In genomic region chr19:52600639-52601024, GRCh38 we compare ENCODE assay signal across 8 cellular contexts. TPM values are rescaled to one million over a fixed set of nuclear protein-coding genes. Genes with fewer than 3 reads are reported as not detected.
DNase-seq lines count a peak whose midpoint lies in the region; ATAC-seq, FAIRE-seq and TF ChIP-seq lines count a peak whose summit lies in the region.

No MANE protein-coding gene starts in this region.

- ATAC-seq in K562: peak; percentile 57
- peak; percentile 36 to 55 (median 48) for ATAC-seq in right lobe of liver

- peak overlapping the region; percentile 80 for H3K4me2 ChIP-seq in K562 (ENCODE audit: insufficient read depth, low read length)

- H4K20me1 ChIP-seq in K562 (replicated peaks; ENCODE audit: control insufficient read depth, insufficient read depth, low read length): no peaks in the 10 kb centered on the region

- no peaks in the 10 kb centered on the region for H3K9me1 ChIP-seq in K562 (ENCODE audit: control insufficient read depth, insufficient read depth, low read length)

- no TSS peak for BruUV-seq in K562 (replicated peaks; lab: Mats Ljungman, UMichigan)

- H2AFZ ChIP-seq in K562 (ENCODE audit: low read depth, low read length): peak overlapping the region; percentile 83

- H3K36me3 ChIP-seq in K562 (ENCODE audit: control insufficient read depth, insufficient read depth, low read length) (peaks cover 26% of the 10 kb centered on the region), right lobe of liver (no peaks in the 10 kb centered on the region), tibial nerve (peaks cover 0 to 25% (median 0%) of the 10 kb centered on the region in 3 donors)

- peaks cover 5% of the 10 kb centered on the region for H3K9me3 ChIP-seq in K562 (replicated peaks; ENCODE audit: control insufficient read depth, insufficient read depth, low read depth, low read length)
- H3K9me3 ChIP-seq in right lobe of liver: peaks cover 0 to 7% (median 0%) of the 10 kb centered on the region in 4 donors
- H3K9me3 ChIP-seq in tibial nerve: peaks cover 0 to 10% (median 0%) of the 10 kb centered on the region in 4 donors

- TF ChIP-seq EP300 in K562 (IDR thresholded peaks at IDR 0.05; ENCODE audit: low read length) (no peak), tibial nerve (IDR thresholded peaks at IDR 0.05) (no peak)

- POLR2A ChIA-PET in K562 (lab: Yijun Ruan, JAX): interaction anchor here (1.1 kb wide), 1 partner anchor 11 kb away, joined by 3 read pairs; no protein-coding TSS in a partner anchor

- DNase-seq in activated T-cell treated with anti-CD3 and anti-CD28 coated beads for 4 hours: peak; percentile 1
- DNase-seq in activated T-cell treated with anti-CD3 and anti-CD28 coated beads, Interleukin-2, amount 50 U/mL, for 1 hour: no peak
- DNase-seq in NB4 (ENCODE audit: low read depth): peak; percentile 39
- DNase-seq in K562 (ENCODE audit: extremely low read depth in 1 of 4, low spot score in 3 of 4): no peak
- peak in 2 of 3 donors; percentile 30 to 59 for DNase-seq in right lobe of liver
- no peak for DNase-seq in tibial nerve (ENCODE audit: low spot score in 2 of 2)
- no peak for DNase-seq in cortex of kidney (lab: John Stamatoyannopoulos, UW)
- no peak for DNase-seq in epidermal melanocyte (ENCODE audit: insufficient read length, low spot score)

- H3K27ac ChIP-seq in K562 (ENCODE audit: extremely low read depth, low read depth, low read length) (peak overlapping the region; percentile 73; the same call in 2 of the 3 replicates), right lobe of liver (peak overlapping the region in 2 of 3 donors; percentile 28 to 51), tibial nerve (peak overlapping the region in 3 of 4 donors; percentile 75 to 87 (median 85))

- 16% methylated on average over 10 of the region's 15 CpGs for WGBS in K562 (ENCODE audit: insufficient coverage, low coverage, missing lambda C conversion rate)
- WGBS in right lobe of liver (ENCODE audit: insufficient coverage, low coverage, low lambda C conversion rate, missing lambda C conversion rate): 2% methylated on average over 14 of the region's 15 CpGs
- WGBS in tibial nerve, 2 donors: 0% methylated on average over 12 to 15 of the region's 15 CpGs

- TF ChIP-seq POLR2A in NB4 (IDR thresholded peaks at IDR 0.05; ENCODE audit: extremely low read depth, insufficient read length) (no peak), K562 (conservative IDR thresholded peaks at IDR 0.05) (no peak), right lobe of liver (IDR thresholded peaks at IDR 0.05) (no peak), tibial nerve (IDR thresholded peaks at IDR 0.05) (no peak)

- peaks cover 36% of the 10 kb centered on the region for H3K79me2 ChIP-seq in K562 (ENCODE audit: control insufficient read depth, insufficient read depth, low read length)

- H3K27me3 ChIP-seq in K562 (ENCODE audit: control insufficient read depth in 2 of 2, insufficient read depth in 2 of 2, low read length in 2 of 2): no peaks in the 10 kb centered on the region
- H3K27me3 ChIP-seq in right lobe of liver: no peaks in the 10 kb centered on the region
- H3K27me3 ChIP-seq in tibial nerve: no peaks in the 10 kb centered on the region

- intact Hi-C loops in K562 (cut with micrococcal nuclease): loop anchor here (10.0 kb wide), 1 partner anchor 124 kb away; no protein-coding TSS in a partner anchor
- intact Hi-C loops in right lobe of liver (cut with DNase I): no loop called here

- peak overlapping the region; percentile 42 to 87; a peak in 3 of 4 replicates for H3K9ac ChIP-seq in K562 (ENCODE audit: insufficient read depth in 1 of 2, low read depth in 2 of 2, low read length in 2 of 2)

- no peak for TF ChIP-seq RAD21 in K562 (CRISPR knock-in tag; conservative IDR thresholded peaks at IDR 0.05 in 1 of 2, IDR thresholded peaks at IDR 0.05 in 1 of 2)

- TF ChIP-seq CTCF in NB4 (IDR thresholded peaks at IDR 0.05; ENCODE audit: low read depth, low read length) (no peak), K562 (IDR thresholded peaks at IDR 0.05 in 2 of 3, conservative IDR thresholded peaks at IDR 0.05 in 1 of 3; ENCODE audit: insufficient read depth in 2 of 3, low read depth in 1 of 3, low read length in 3 of 3) (no peak), right lobe of liver (IDR thresholded peaks at IDR 0.05) (no peak), tibial nerve (IDR thresholded peaks at IDR 0.05) (no peak)

- no peak for FAIRE-seq in K562 (lab: Jason Lieb, UNC)

- in situ Hi-C loops in K562 (cut with MboI): no loop called here

- peaks cover 5 to 14% of the 10 kb centered on the region in 2 experiments; a peak in 3 of 5 replicates for H3K4me1 ChIP-seq in K562 (replicated peaks in 1 of 2; ENCODE audit: control insufficient read depth in 2 of 2, insufficient read depth in 2 of 2, low read length in 2 of 2)
- H3K4me1 ChIP-seq in right lobe of liver: no peaks in the 10 kb centered on the region
- peaks cover 0 to 19% (median 4%) of the 10 kb centered on the region in 4 donors for H3K4me1 ChIP-seq in tibial nerve

- peak overlapping the region; percentile 85 for H3K4me3 ChIP-seq in NB4 (ENCODE audit: low read depth, low read length)
- peak overlapping the region; percentile 47 for H3K4me3 ChIP-seq in K562
- peak overlapping the region; percentile 61 to 65 (median 61) for H3K4me3 ChIP-seq in right lobe of liver
- H3K4me3 ChIP-seq in tibial nerve: peak overlapping the region; percentile 46 to 74 (median 65)

- CTCF ChIA-PET in K562 (lab: Yijun Ruan, JAX; ENCODE audit: low intra/inter-chr PET ratio): no interaction called here

TF ChIP-seq in K562, 482 proteins besides CTCF, POLR2A, EP300 and RAD21:
- TF ChIP-seq ZNF239 (CRISPR knock-in tag; IDR thresholded peaks at IDR 0.05): no peak
- no peak for TF ChIP-seq DIDO1 (tag; IDR thresholded peaks at IDR 0.05; ENCODE audit: low read depth)
- TF ChIP-seq CHD4 (IDR thresholded peaks at IDR 0.05; ENCODE audit: insufficient read depth, insufficient replicate concordance, low read depth, low read length, poor library complexity, severe bottlenecking): no peak
- peak; percentile 63 for TF ChIP-seq ZNF263 (CRISPR knock-in tag; IDR thresholded peaks at IDR 0.05; ENCODE audit: borderline replicate concordance)

RNA-seq across cellular contexts. Expression of gene ZNF701, which starts 30.5 kb away (rescaled TPM):
- total RNA-seq in K562 (2011; cell fraction: chromatin; rRNA removed; ENCODE audit: low replicate concordance): 30.6 and 77.6 TPM in 2 replicates
- total RNA-seq in K562 (2011; cell fraction: nucleolus; rRNA removed): 22.2 and 27.2 TPM in 2 replicates
- 35.2 and 36.9 TPM in 2 replicates for total RNA-seq in K562 (2011; cell fraction: nucleoplasm; rRNA removed)
- total RNA-seq in K562 (2014; rRNA removed) (8.0 and 9.1 TPM in 2 replicates), K562 (2014; rRNA removed; fragmentation: Illumina TruSeq; extraction: Trizol) (15.4 and 17.7 TPM in 2 replicates), K562 (2015; rRNA removed; fragmentation: Illumina TruSeq; extraction: Trizol) (10.1 and 11.3 TPM in 2 replicates), K562 (2021) (12.9 and 15.2 TPM in 2 replicates), right lobe of liver (1 to 10 TPM; 2.5 to 6.4 (median 4.0) TPM), tibial nerve (10 to 100 TPM; 12.8 to 28.4 (median 17.9) TPM)
- polyA plus RNA-seq in K562 (2011; rRNA removed) (15.9 and 16.9 TPM in 2 replicates), K562 (2014; fragmentation: Illumina TruSeq; extraction: Trizol) (8.7 and 9.2 TPM in 2 replicates), K562 (2014; fragmentation: Nextera tagmentation; extraction: Ambion mirVana) (10 to 100 TPM in 1 of 2 experiments, 1 to 10 TPM in 1; 5.3 to 11.1 TPM), K562 (2014; rRNA removed) (9.3 and 9.9 TPM in 2 replicates)
- polyA plus RNA-seq in K562 (2011; cell fraction: cytosol; rRNA removed): 5.1 and 10.3 TPM in 2 replicates
- polyA plus RNA-seq in K562 (2011; cell fraction: nucleus; rRNA removed): 16.5 and 19.2 TPM in 2 replicates
- polyA plus RNA-seq in K562 (2012): 5.4 and 9.6 TPM in 2 replicates
- polyA minus RNA-seq in K562 (2011; rRNA and poly(A)+ RNA removed): 39.2 and 45.7 TPM in 2 replicates
- 10.8 and 11.6 TPM in 2 replicates for polyA minus RNA-seq in K562 (2011; cell fraction: cytosol; rRNA and poly(A)+ RNA removed)
- polyA minus RNA-seq in K562 (2011; cell fraction: nucleus; rRNA and poly(A)+ RNA removed): 15.9 and 22.9 TPM in 2 replicates

RNA-seq across cellular contexts. Expression of gene ZNF83, which starts 37.5 kb away (rescaled TPM):
- 132 and 250 TPM in 2 replicates for total RNA-seq in K562 (2011; cell fraction: chromatin; rRNA removed; ENCODE audit: low replicate concordance)
- 69.4 and 90.8 TPM in 2 replicates for total RNA-seq in K562 (2011; cell fraction: nucleolus; rRNA removed)
- 166 and 244 TPM in 2 replicates for total RNA-seq in K562 (2011; cell fraction: nucleoplasm; rRNA removed)
- 35.2 and 35.3 TPM in 2 replicates for total RNA-seq in K562 (2014; rRNA removed)
- total RNA-seq in K562 (2014; rRNA removed; fragmentation: Illumina TruSeq; extraction: Trizol): 70.0 and 80.3 TPM in 2 replicates
- total RNA-seq in K562 (2015; rRNA removed; fragmentation: Illumina TruSeq; extraction: Trizol): 63.2 and 67.0 TPM in 2 replicates
- 37.9 and 38.2 TPM in 2 replicates for total RNA-seq in K562 (2021)
- polyA plus RNA-seq in K562 (2011; rRNA removed): 74.3 and 82.6 TPM in 2 replicates
- 12.3 and 38.2 TPM in 2 replicates for polyA plus RNA-seq in K562 (2011; cell fraction: cytosol; rRNA removed)
- 129 and 148 TPM in 2 replicates for polyA plus RNA-seq in K562 (2011; cell fraction: nucleus; rRNA removed)
- 27.7 and 49.9 TPM in 2 replicates for polyA plus RNA-seq in K562 (2012)
- 47.8 and 54.1 TPM in 2 replicates for polyA plus RNA-seq in K562 (2014; fragmentation: Illumina TruSeq; extraction: Trizol)
- 10 to 100 TPM; 18.6 to 28.2 TPM for polyA plus RNA-seq in K562 (2014; fragmentation: Nextera tagmentation; extraction: Ambion mirVana)
- polyA plus RNA-seq in K562 (2014; rRNA removed): 49.9 and 51.9 TPM in 2 replicates
- 63.7 and 81.3 TPM in 2 replicates for polyA minus RNA-seq in K562 (2011; rRNA and poly(A)+ RNA removed)
- polyA minus RNA-seq in K562 (2011; cell fraction: cytosol; rRNA and poly(A)+ RNA removed): 19.2 and 20.6 TPM in 2 replicates
- 43.5 and 79.2 TPM in 2 replicates for polyA minus RNA-seq in K562 (2011; cell fraction: nucleus; rRNA and poly(A)+ RNA removed)
- 1 to 10 TPM; 2.5 to 5.9 (median 3.3) TPM for total RNA-seq in right lobe of liver
- 10 to 100 TPM; 73.4 to 92.6 (median 81.7) TPM for total RNA-seq in tibial nerve

Comparison
In these comparisons a context has a peak if more than half of its experiments do, and no peak if none do; other contexts are left out.
1. DNase-seq: peak in activated T-cell treated with anti-CD3 and anti-CD28 coated beads for 4 hours (single experiment), NB4 (single experiment) and right lobe of liver (2 of 3); none in activated T-cell treated with anti-CD3 and anti-CD28 coated beads, Interleukin-2, amount 50 U/mL, for 1 hour (single experiment), K562 (0 of 4), tibial nerve (0 of 2), cortex of kidney (single experiment) and epidermal melanocyte (single experiment).
2. RNA of gene ZNF83, which starts 37.5 kb away (total RNA-seq): 73.4 to 92.6 TPM in tibial nerve and 35.2 to 250 TPM in K562; 2.5 to 5.9 TPM in right lobe of liver; every median in the first group is over 4 times any median in the second.
3. Peak in every context shown above with its lines, with median percentiles within 50 percentile points of each other: H3K4me3 ChIP-seq and H3K27ac ChIP-seq.